Comparison of ENCODE assay signal across 27 cellular contexts in the genomic region with DNA sequence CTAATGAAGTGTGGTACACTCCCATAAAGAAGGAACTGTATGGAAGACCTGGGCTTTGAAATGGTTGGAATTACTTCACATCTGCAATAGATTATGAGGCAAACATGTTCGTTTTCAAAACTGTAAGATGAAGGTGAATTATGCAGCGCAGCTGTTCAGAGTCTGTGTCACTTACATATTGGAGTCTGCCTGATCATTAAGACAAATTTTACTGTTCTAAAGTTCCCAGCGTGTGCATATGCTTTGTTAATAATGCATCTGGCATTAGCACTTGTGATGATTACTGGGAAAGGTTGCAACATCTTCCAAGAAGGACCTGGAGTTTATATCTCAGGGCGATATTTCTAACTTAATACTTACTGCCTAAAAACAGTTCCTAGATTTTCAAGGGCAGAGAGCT.
"Had no signal": no experiment of that assay in that cellular context is flagged by ENCODE, and none has a peak within 500 bp of the region (broad histone marks: within the 10 kb centered on the region; RNA-seq: fewer than 3 reads in every experiment).

No MANE protein-coding gene starts in this region.

- ATAC-seq: activated naive CD4-positive, alpha-beta T cell treated with anti-CD3 and anti-CD28 coated beads, Interleukin-2, amount 50 U/mL, for 72 hours; activated T-cell treated with anti-CD3 and anti-CD28 coated beads, Interleukin-2, amount 50 U/mL, for 72 hours; esophagus mucosa; gastroesophageal sphincter had no signal

- H3K27ac ChIP-seq: brain microvascular endothelial cell, coronary artery, dorsolateral prefrontal cortex, gastroesophageal sphincter had no signal

- H3K4me3 ChIP-seq: coronary artery, dorsolateral prefrontal cortex, gastroesophageal sphincter had no signal

- DNase-seq: activated CD4-positive, alpha-beta memory T cell treated with anti-CD3 and anti-CD28 coated beads, Interleukin-2, amount 10 ng/mL, durations not matched to agents 7 days and 5 days; activated CD4-positive, alpha-beta T cell treated with anti-CD3 and anti-CD28 coated beads for 1 hour; activated CD4-positive, alpha-beta T cell treated with anti-CD3 and anti-CD28 coated beads for 4 hours; activated CD4-positive, alpha-beta T cell treated with anti-CD3 and anti-CD28 coated beads, Interleukin-2, amount 10 ng/mL, durations not matched to agents 7 days and 5 days; activated CD4-positive, alpha-beta T cell treated with anti-CD3 and anti-CD28 coated beads, Interleukin-2, amount 50 U/mL, for 4 hours; activated CD4-positive, CD25-positive, alpha-beta regulatory T cell; activated CD8-positive, alpha-beta memory T cell treated with anti-CD3 and anti-CD28 coated beads, Interleukin-2, amount 50 U/mL, for 48 hours; activated gamma-delta T cell; activated naive CD4-positive, alpha-beta T cell; activated naive CD4-positive, alpha-beta T cell treated with anti-CD3 and anti-CD28 coated beads, Interleukin-2, amount 10 ng/mL, durations not matched to agents 7 days and 5 days; activated naive CD8-positive, alpha-beta T cell treated with anti-CD3 and anti-CD28 coated beads, Interleukin-2, amount 10 ng/mL, durations not matched to agents 7 days and 5 days; activated T-cell treated with anti-CD3 and anti-CD28 coated beads for 4 hours; activated T-cell treated with anti-CD3 and anti-CD28 coated beads, Interleukin-2, amount 50 U/mL, for 24 hours; activated T-cell treated with anti-CD3 and anti-CD28 coated beads, Interleukin-2, amount 50 U/mL, for 72 hours; amniotic stem cell; anterior cingulate cortex; brain microvascular endothelial cell; dorsolateral prefrontal cortex; effector memory CD4-positive, alpha-beta T cell; endodermal cell; foreskin melanocyte; head of caudate nucleus; T-helper 2 cell had no signal

- H3K9me3 ChIP-seq: gastroesophageal sphincter had no signal

- H3K36me3 ChIP-seq: brain microvascular endothelial cell, gastroesophageal sphincter had no signal
